Comparison of ENCODE assay signal across 19 cellular contexts in genomic region chr4:147354994-147355393, GRCh38.
"Had no signal": no experiment of that assay in that cellular context is flagged by ENCODE, and none has a peak within 500 bp of the region (broad histone marks: within the 10 kb centered on the region; RNA-seq: fewer than 3 reads in every experiment).

No MANE protein-coding gene starts in this region.

- FAIRE-seq: keratinocyte, urothelium cell line had no signal

- H3K27me3 ChIP-seq: gastrocnemius medialis, neutrophil, right atrium auricular region, suprapubic skin, thyroid gland had no signal

- H3K4me3 ChIP-seq: coronary artery, gastrocnemius medialis, left ventricle myocardium inferior, lower lobe of right lung, right atrium auricular region, suprapubic skin, thyroid gland had no signal

- H3K36me3 ChIP-seq: gastrocnemius medialis, left ventricle myocardium inferior, lower lobe of right lung, neutrophil, right atrium auricular region, suprapubic skin, thyroid gland had no signal

- ATAC-seq: gastrocnemius medialis; lower lobe of right lung; naive thymus-derived CD8-positive, alpha-beta T cell; stimulated activated effector memory CD8-positive, alpha-beta T cell treated with anti-CD3 and anti-CD28 coated beads, Interleukin-12 subunit alpha, Interleukin-12 subunit beta, amount 100 ng/mL, for 72 hours; stimulated activated naive CD8-positive, alpha-beta T cell treated with anti-CD3 and anti-CD28 coated beads, Interleukin-15, Interleukin-2, amounts not matched to agents 100 U/mL and 50 U/mL, for 24 hours had no signal

- H3K27ac ChIP-seq: coronary artery, left ventricle myocardium inferior, lower lobe of right lung, neutrophil, right atrium auricular region, suprapubic skin, thyroid gland had no signal

- H3K9me3 ChIP-seq: gastrocnemius medialis, left ventricle myocardium inferior, lower lobe of right lung, neutrophil, right atrium auricular region, suprapubic skin, thyroid gland had no signal

- DNase-seq: effector CD8-positive, alpha-beta T cell; gastrocnemius medialis; glutamatergic neuron; immature natural killer cell; left ventricle myocardium inferior; lower lobe of right lung; naive thymus-derived CD8-positive, alpha-beta T cell; posterior cingulate gyrus; stimulated activated CD4-positive, alpha-beta T cell treated with anti-CD3 and anti-CD28 coated beads, Interleukin-4, amount 100 ng/mL, for 1 hour; stimulated activated CD8-positive, alpha-beta memory T cell treated with anti-CD3 and anti-CD28 coated beads, Interleukin-4, amount 100 ng/mL, for 48 hours; stimulated activated naive CD8-positive, alpha-beta T cell treated with anti-CD3 and anti-CD28 coated beads, Interleukin-15, Interleukin-2, amounts not matched to agents 100 U/mL and 50 U/mL, for 24 hours; thyroid gland had no signal

- H3K4me1 ChIP-seq: gastrocnemius medialis, lower lobe of right lung, suprapubic skin, thyroid gland had no signal
